ENCODE assay signal across 13 cellular contexts in the genomic region with DNA sequence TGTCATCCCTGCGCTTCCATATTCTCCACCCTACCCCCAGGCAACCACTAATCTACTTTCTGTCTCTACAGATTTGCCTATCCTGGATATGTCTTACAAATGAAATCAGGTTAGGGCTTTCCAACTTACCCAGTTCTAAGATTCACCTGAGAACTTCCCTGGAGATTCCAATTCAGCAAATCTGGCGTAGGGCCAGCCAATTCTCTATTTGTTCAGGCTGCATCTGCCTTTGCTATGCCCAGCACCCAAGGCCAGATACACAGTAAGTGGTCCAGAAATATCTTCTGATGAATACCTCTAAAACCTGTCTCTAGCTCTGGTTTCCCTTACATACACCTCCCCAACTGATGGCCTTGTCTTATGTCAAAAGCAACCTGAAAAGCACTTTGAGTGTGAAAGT. TPM values are rescaled to one million over a fixed set of nuclear protein-coding genes. Genes with fewer than 3 reads are reported as not detected.
DNase-seq lines count a peak whose midpoint lies in the region; ATAC-seq, FAIRE-seq and TF ChIP-seq lines count a peak whose summit lies in the region.
"Had no signal": no experiment of that assay in that cellular context is flagged by ENCODE, and none has a peak within 500 bp of the region (broad histone marks: within the 10 kb centered on the region; RNA-seq: fewer than 3 reads in every experiment).

No MANE protein-coding gene starts in this region.

- DNase-seq in SHP77 (lab: John Stamatoyannopoulos, UW) (peak; percentile 28 to 55), SHP77 treated with DMSO at 0.1 percent for 48 hours (lab: John Stamatoyannopoulos, UW) (no peak), K562 (ENCODE audit: extremely low read depth in 1 of 4, low spot score in 3 of 4) (no peak), COLO829 (ENCODE audit: low spot score) (no peak), pons (ENCODE audit: low spot score) (no peak), NCI-H187 treated with DMSO at 0.1 percent for 48 hours (lab: John Stamatoyannopoulos, UW) (no peak)
- DNase-seq: activated CD8-positive, alpha-beta memory T cell treated with anti-CD3 and anti-CD28 coated beads, Interleukin-2, amount 50 U/mL, for 48 hours; DMS79 treated with DMSO at 0.1 percent for 48 hours; NCI-H510A had no signal

- H3K27ac ChIP-seq in K562 (ENCODE audit: extremely low read depth, low read depth, low read length) (no peak overlapping the region), parathyroid adenoma (peak overlapping the region; percentile 1)
- H3K27ac ChIP-seq: neutrophil had no signal

- TF ChIP-seq RAD21 in Ishikawa (IDR thresholded peaks at IDR 0.05; ENCODE audit: low read depth) (no peak), K562 (CRISPR knock-in tag; conservative IDR thresholded peaks at IDR 0.05 in 1 of 2, IDR thresholded peaks at IDR 0.05 in 1 of 2) (no peak)

- H3K4me2 ChIP-seq in K562 (ENCODE audit: insufficient read depth, low read length) (no peak overlapping the region), parathyroid adenoma (ENCODE audit: low read length) (no peak overlapping the region)
- H3K4me2 ChIP-seq: GM23338 had no signal

- 86% methylated on average over 2 of the region's 2 CpGs for WGBS in K562 (ENCODE audit: insufficient coverage, low coverage, missing lambda C conversion rate)

- no peaks in the 10 kb centered on the region for H3K27me3 ChIP-seq in K562 (ENCODE audit: control insufficient read depth in 2 of 2, insufficient read depth in 2 of 2, low read length in 2 of 2)
- no peaks in the 10 kb centered on the region for H3K27me3 ChIP-seq in parathyroid adenoma (ENCODE audit: control insufficient read depth, insufficient read depth, low read length)
- H3K27me3 ChIP-seq: neutrophil had no signal

- no peak overlapping the region for H3K9ac ChIP-seq in K562 (ENCODE audit: insufficient read depth in 1 of 2, low read depth in 2 of 2, low read length in 2 of 2)
- no peak overlapping the region for H3K9ac ChIP-seq in parathyroid adenoma

- H3K4me3 ChIP-seq in K562 (no peak overlapping the region), parathyroid adenoma (ENCODE audit: low read depth, low read length) (no peak overlapping the region)
- H3K4me3 ChIP-seq: GM23338 had no signal

- intact Hi-C loops in K562 (cut with micrococcal nuclease): no loop called here

- H4K20me1 ChIP-seq in K562 (replicated peaks; ENCODE audit: control insufficient read depth, insufficient read depth, low read length): no peaks in the 10 kb centered on the region

- no peak for TF ChIP-seq EP300 in Ishikawa (IDR thresholded peaks at IDR 0.05; ENCODE audit: borderline replicate concordance)
- no peak for TF ChIP-seq EP300 in K562 (IDR thresholded peaks at IDR 0.05; ENCODE audit: low read length)

- H3K79me2 ChIP-seq in K562 (ENCODE audit: control insufficient read depth, insufficient read depth, low read length) (no peaks in the 10 kb centered on the region), parathyroid adenoma (peaks cover 4% of the 10 kb centered on the region)

- TF ChIP-seq CTCF in K562 (IDR thresholded peaks at IDR 0.05 in 2 of 3, conservative IDR thresholded peaks at IDR 0.05 in 1 of 3; ENCODE audit: insufficient read depth in 2 of 3, low read depth in 1 of 3, low read length in 3 of 3) (no peak), parathyroid adenoma (IDR thresholded peaks at IDR 0.05) (no peak)

- H3K9me1 ChIP-seq in K562 (ENCODE audit: control insufficient read depth, insufficient read depth, low read length): no peaks in the 10 kb centered on the region

- H3K36me3 ChIP-seq in K562 (ENCODE audit: control insufficient read depth, insufficient read depth, low read length) (peaks cover 11% of the 10 kb centered on the region; the same call in 1 of the 3 replicates), parathyroid adenoma (ENCODE audit: control insufficient read depth, insufficient read depth, low read length) (no peaks in the 10 kb centered on the region)

- POLR2A ChIA-PET in K562 (lab: Yijun Ruan, JAX): interaction anchor here (2.7 kb wide), 1 partner anchor 10 kb away, joined by 13 read pairs; a partner anchor contains a TSS

- H3K9me3 ChIP-seq in K562 (replicated peaks; ENCODE audit: control insufficient read depth, insufficient read depth, low read depth, low read length) (no peaks in the 10 kb centered on the region), parathyroid adenoma (ENCODE audit: control insufficient read depth, low read length) (no peaks in the 10 kb centered on the region)
- H3K9me3 ChIP-seq: neutrophil had no signal

- ATAC-seq in K562: no peak

- no TSS peak for BruUV-seq in K562 (replicated peaks; lab: Mats Ljungman, UMichigan)

- H3K4me1 ChIP-seq in K562 (replicated peaks in 1 of 2; ENCODE audit: control insufficient read depth in 2 of 2, insufficient read depth in 2 of 2, low read length in 2 of 2) (peaks cover 0 to 8% of the 10 kb centered on the region in 2 experiments; a peak in 2 of 5 replicates), parathyroid adenoma (no peaks in the 10 kb centered on the region)

- CTCF ChIA-PET in K562 (lab: Yijun Ruan, JAX; ENCODE audit: low intra/inter-chr PET ratio): no interaction called here

- in situ Hi-C loops in K562 (cut with MboI): no loop called here

- H2AFZ ChIP-seq in K562 (ENCODE audit: low read depth, low read length): no peak overlapping the region
- no peak overlapping the region for H2AFZ ChIP-seq in parathyroid adenoma
- H2AFZ ChIP-seq: GM23338 had no signal

- TF ChIP-seq POLR2A in K562 (conservative IDR thresholded peaks at IDR 0.05): no peak

- no peak for FAIRE-seq in K562 (lab: Jason Lieb, UNC)

TF ChIP-seq in Ishikawa, 13 proteins besides CTCF, POLR2A, EP300 and RAD21:
- peak; percentile 5; the same call in 1 of the 2 replicates for TF ChIP-seq NFIC (IDR thresholded peaks at IDR 0.05)
- TF ChIP-seq TCF12 (IDR thresholded peaks at IDR 0.05; ENCODE audit: low read depth): no peak
- TF ChIP-seq CREB1 (IDR thresholded peaks at IDR 0.05; ENCODE audit: low read depth): no peak
- TF ChIP-seq, protein P1, sequence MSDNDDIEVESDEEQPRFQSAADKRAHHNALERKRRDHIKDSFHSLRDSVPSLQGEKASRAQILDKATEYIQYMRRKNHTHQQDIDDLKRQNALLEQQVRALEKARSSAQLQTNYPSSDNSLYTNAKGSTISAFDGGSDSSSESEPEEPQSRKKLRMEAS (IDR thresholded peaks at IDR 0.05): no peak
- no peak for TF ChIP-seq TAF1 (IDR thresholded peaks at IDR 0.05; ENCODE audit: low read depth)

TF ChIP-seq in K562, 482 proteins besides CTCF, POLR2A, EP300 and RAD21:
- TF ChIP-seq, protein P2, sequence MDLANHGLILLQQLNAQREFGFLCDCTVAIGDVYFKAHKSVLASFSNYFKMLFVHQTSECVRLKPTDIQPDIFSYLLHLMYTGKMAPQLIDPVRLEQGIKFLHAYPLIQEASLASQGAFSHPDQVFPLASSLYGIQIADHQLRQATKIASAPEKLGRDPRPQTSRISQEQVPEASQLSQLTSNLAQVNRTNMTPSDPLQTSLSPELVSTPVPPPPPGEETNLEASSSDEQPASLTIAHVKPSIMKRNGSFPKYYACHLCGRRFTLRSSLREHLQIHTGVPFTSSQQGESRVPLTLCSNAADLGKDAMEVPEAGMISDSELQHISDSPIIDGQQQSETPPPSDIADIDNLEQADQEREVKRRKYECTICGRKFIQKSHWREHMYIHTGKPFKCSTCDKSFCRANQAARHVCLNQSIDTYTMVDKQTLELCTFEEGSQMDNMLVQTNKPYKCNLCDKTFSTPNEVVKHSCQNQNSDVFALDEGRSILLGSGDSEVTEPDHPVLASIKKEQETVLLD (IDR thresholded peaks at IDR 0.05): no peak
- TF ChIP-seq NFIC (IDR thresholded peaks at IDR 0.05): peak; percentile 72
TF ChIP-seq in K562: peak in this region for 1.

RNA-seq across cellular contexts. Expression of a gene that starts 10.4 kb away (rescaled TPM):
- 41.2 and 61.0 TPM in 2 replicates for total RNA-seq in K562 (2011; cell fraction: chromatin; rRNA removed; ENCODE audit: low replicate concordance)
- 26.5 and 26.8 TPM in 2 replicates for total RNA-seq in K562 (2011; cell fraction: nucleolus; rRNA removed)
- total RNA-seq in K562 (2011; cell fraction: nucleoplasm; rRNA removed): 34.7 and 46.6 TPM in 2 replicates
- total RNA-seq in K562 (2014; rRNA removed): 31.3 and 34.6 TPM in 2 replicates
- total RNA-seq in K562 (2014; rRNA removed; fragmentation: Illumina TruSeq; extraction: Trizol): 36.5 and 37.6 TPM in 2 replicates
- total RNA-seq in K562 (2015; rRNA removed; fragmentation: Illumina TruSeq; extraction: Trizol): 45.1 and 49.2 TPM in 2 replicates
- 37.5 and 37.9 TPM in 2 replicates for total RNA-seq in K562 (2021)
- 21.0 and 33.9 TPM in 2 replicates for polyA plus RNA-seq in K562 (2011; rRNA removed)
- 17.2 and 19.3 TPM in 2 replicates for polyA plus RNA-seq in K562 (2011; cell fraction: cytosol; rRNA removed)
- polyA plus RNA-seq in K562 (2011; cell fraction: nucleus; rRNA removed): 12.8 and 14.9 TPM in 2 replicates
- 27.6 and 33.5 TPM in 2 replicates for polyA plus RNA-seq in K562 (2012)
- polyA plus RNA-seq in K562 (2014; fragmentation: Illumina TruSeq; extraction: Trizol): 41.0 and 47.1 TPM in 2 replicates
- polyA plus RNA-seq in K562 (2014; fragmentation: Nextera tagmentation; extraction: Ambion mirVana): 10 to 100 TPM in 1 of 2 experiments, 1 to 10 TPM in 1; 7.8 to 11.0 TPM
- polyA plus RNA-seq in K562 (2014; rRNA removed): 26.4 and 27.5 TPM in 2 replicates
- polyA minus RNA-seq in K562 (2011; rRNA and poly(A)+ RNA removed): 34.2 and 51.3 TPM in 2 replicates
- polyA minus RNA-seq in K562 (2011; cell fraction: cytosol; rRNA and poly(A)+ RNA removed): 21.9 and 28.2 TPM in 2 replicates
- 10.4 and 17.2 TPM in 2 replicates for polyA minus RNA-seq in K562 (2011; cell fraction: nucleus; rRNA and poly(A)+ RNA removed)

RNA-seq across cellular contexts. Expression of a gene that starts 23.3 kb away (rescaled TPM):
- 26.1 and 49.9 TPM in 2 replicates for total RNA-seq in K562 (2011; cell fraction: chromatin; rRNA removed; ENCODE audit: low replicate concordance)
- total RNA-seq in K562 (2011; cell fraction: nucleolus; rRNA removed): 21.0 and 27.9 TPM in 2 replicates
- 23.4 and 27.7 TPM in 2 replicates for total RNA-seq in K562 (2011; cell fraction: nucleoplasm; rRNA removed)
- total RNA-seq in K562 (2014; rRNA removed) (3.5 and 7.9 TPM in 2 replicates), K562 (2014; rRNA removed; fragmentation: Illumina TruSeq; extraction: Trizol) (1.2 and 1.4 TPM in 2 replicates), K562 (2015; rRNA removed; fragmentation: Illumina TruSeq; extraction: Trizol) (3.0 and 3.1 TPM in 2 replicates), K562 (2021) (25.4 and 31.1 TPM in 2 replicates)
- polyA plus RNA-seq in K562 (2011; rRNA removed) (2.2 and 6.3 TPM in 2 replicates), K562 (2014; fragmentation: Illumina TruSeq; extraction: Trizol) (10.0 and 14.1 TPM in 2 replicates), K562 (2014; fragmentation: Nextera tagmentation; extraction: Ambion mirVana) (under 1 TPM; 0.36 to 0.37 TPM), K562 (2014; rRNA removed) (7.2 and 9.2 TPM in 2 replicates)
- 1.4 and 2.4 TPM in 2 replicates for polyA plus RNA-seq in K562 (2011; cell fraction: cytosol; rRNA removed)
- polyA plus RNA-seq in K562 (2011; cell fraction: nucleus; rRNA removed): 19.6 and 20.6 TPM in 2 replicates
- polyA plus RNA-seq in K562 (2012): 14.5 and 15.2 TPM in 2 replicates
- 4.9 and 6.9 TPM in 2 replicates for polyA minus RNA-seq in K562 (2011; rRNA and poly(A)+ RNA removed)
- 8.8 and 31.9 TPM in 2 replicates for polyA minus RNA-seq in K562 (2011; cell fraction: cytosol; rRNA and poly(A)+ RNA removed)
- 7.0 and 19.2 TPM in 2 replicates for polyA minus RNA-seq in K562 (2011; cell fraction: nucleus; rRNA and poly(A)+ RNA removed)

Comparison
In these comparisons a context has a peak if more than half of its experiments do, and no peak if none do; other contexts are left out.
1. DNase-seq: peak in SHP77 (2 of 2); none in SHP77 treated with DMSO at 0.1 percent for 48 hours (single experiment), K562 (0 of 4), COLO829 (single experiment), pons (single experiment) and NCI-H187 treated with DMSO at 0.1 percent for 48 hours (single experiment).